2 cellular contexts compared by ENCODE assay signal in genomic region chr2:110099036-110099420, GRCh38.
TF ChIP-seq lines count a peak whose summit lies in the region.

No MANE protein-coding gene starts in this region.

TF ChIP-seq in A549, 52 proteins besides CTCF, POLR2A, EP300 and RAD21 (continued from another document):
- no peak for TF ChIP-seq ELK1 (IDR thresholded peaks at IDR 0.05; ENCODE audit: low read depth, low read length)
- TF ChIP-seq MAZ (IDR thresholded peaks at IDR 0.05; ENCODE audit: borderline replicate concordance, low read depth, low read length) = no peak
- TF ChIP-seq FOSL2 (IDR thresholded peaks at IDR 0.05) = no peak
- no peak for TF ChIP-seq FOSL2 (CRISPR knock-in tag; IDR thresholded peaks at IDR 0.05)
- no peak for TF ChIP-seq CHD4 (IDR thresholded peaks at IDR 0.05; ENCODE audit: borderline replicate concordance)
- TF ChIP-seq HES2 (IDR thresholded peaks at IDR 0.05) = no peak
- TF ChIP-seq NR3C1 (IDR thresholded peaks at IDR 0.05) = no peak
- no peak for TF ChIP-seq EHMT2 (IDR thresholded peaks at IDR 0.05; ENCODE audit: low read depth)
- TF ChIP-seq ZFP36 (IDR thresholded peaks at IDR 0.05; ENCODE audit: borderline replicate concordance, partially characterized antibody) = no peak
- no peak for TF ChIP-seq FOXS1 (CRISPR knock-in tag; IDR thresholded peaks at IDR 0.05)
- TF ChIP-seq MAX (IDR thresholded peaks at IDR 0.05) = no peak
- TF ChIP-seq CHD2 (IDR thresholded peaks at IDR 0.05; ENCODE audit: low read length, partially characterized antibody) = no peak
- TF ChIP-seq PBX3 (IDR thresholded peaks at IDR 0.05) = no peak

TF ChIP-seq in IMR-90, 13 proteins besides CTCF, POLR2A, EP300 and RAD21:
- no peak for TF ChIP-seq ELK1 (IDR thresholded peaks at IDR 0.05; ENCODE audit: borderline replicate concordance, low read depth, low read length)
- TF ChIP-seq MAFK (IDR thresholded peaks at IDR 0.05; ENCODE audit: low read depth, low read length) = no peak
- no peak for TF ChIP-seq SMC3 (IDR thresholded peaks at IDR 0.05; ENCODE audit: low read depth, low read length)
- TF ChIP-seq RFX5 (IDR thresholded peaks at IDR 0.05; ENCODE audit: low read depth, low read length) = no peak
- TF ChIP-seq CHD1 (IDR thresholded peaks at IDR 0.05; ENCODE audit: low read depth, low read length) = no peak
